11 cellular contexts compared by ENCODE assay signal in genomic region chr4:76435689-76436176, GRCh38. TPM values are rescaled to one million over a fixed set of nuclear protein-coding genes. Genes with fewer than 3 reads are reported as not detected.
DNase-seq lines count a peak whose midpoint lies in the region; TF ChIP-seq lines count a peak whose summit lies in the region.
"Had no signal": no experiment of that assay in that cellular context is flagged by ENCODE, and none has a peak within 500 bp of the region (broad histone marks: within the 10 kb centered on the region; RNA-seq: fewer than 3 reads in every experiment).

No MANE protein-coding gene starts in this region.

- H3K36me3 ChIP-seq in HUES48 (ENCODE audit: control insufficient read depth, insufficient read depth, low read length) (no peaks in the 10 kb centered on the region), ovary (no peaks in the 10 kb centered on the region)
- H3K36me3 ChIP-seq: prostate gland had no signal

- H3K9me3 ChIP-seq in HUES48 (ENCODE audit: control insufficient read depth, insufficient read depth, low read length) (no peaks in the 10 kb centered on the region), ovary (no peaks in the 10 kb centered on the region)
- H3K9me3 ChIP-seq: prostate gland had no signal

- H3K27ac ChIP-seq in HUES48 (ENCODE audit: low read depth, low read length) (peak overlapping the region; percentile 96), dorsolateral prefrontal cortex (peak overlapping the region in 24 of 59 donors; percentile 4 to 65 (median 42)), ovary (no peak overlapping the region)
- H3K27ac ChIP-seq: prostate gland had no signal

- H3K27me3 ChIP-seq in HUES48 (ENCODE audit: control insufficient read depth, insufficient read depth, low read length) (no peaks in the 10 kb centered on the region), dorsolateral prefrontal cortex (no peaks in the 10 kb centered on the region), ovary (no peaks in the 10 kb centered on the region)

- WGBS in ovary, 3 donors = 14 to 28% (median 19%) methylated on average over 5 of the region's 5 CpGs

- TF ChIP-seq EP300 in ovary (IDR thresholded peaks at IDR 0.05) = no peak

- peak overlapping the region; percentile 67 for H3K4me3 ChIP-seq in HUES48 (ENCODE audit: low read depth, low read length)
- H3K4me3 ChIP-seq in dorsolateral prefrontal cortex = peak overlapping the region in 56 of 59 donors; percentile 4 to 61 (median 38)
- no peak overlapping the region for H3K4me3 ChIP-seq in ovary
- H3K4me3 ChIP-seq: prostate gland had no signal

- no peak for DNase-seq in dorsolateral prefrontal cortex
- peak; percentile 24 for DNase-seq in left kidney (ENCODE audit: low read depth, low spot score)
- DNase-seq in superior temporal gyrus (ENCODE audit: extremely low spot score) = peak; percentile 35
- DNase-seq in ovary = no peak
- DNase-seq in NK-92 (lab: John Stamatoyannopoulos, UW; ENCODE audit: unreplicated experiment) = no peak
- DNase-seq in Ammon's horn (ENCODE audit: low spot score) = no peak
- DNase-seq in NCI-H526 (lab: John Stamatoyannopoulos, UW) = no peak
- DNase-seq: MV-4-11, NCI-H748 treated with DMSO at 0.1 percent for 48 hours had no signal

- H3K4me1 ChIP-seq in HUES48 (ENCODE audit: control insufficient read depth, insufficient read depth, low read length) = peaks cover 36% of the 10 kb centered on the region
- no peaks in the 10 kb centered on the region for H3K4me1 ChIP-seq in ovary (ENCODE audit: insufficient read depth)
- H3K4me1 ChIP-seq: prostate gland had no signal

- intact Hi-C loops in dorsolateral prefrontal cortex (cut with DNase I) (loop anchor here in 1 of 2 donors (5.0 kb wide), 1 partner anchor 317 kb away; no protein-coding TSS in a partner anchor), ovary (cut with DNase I) (no loop called here)

- no peak for TF ChIP-seq POLR2A in ovary (IDR thresholded peaks at IDR 0.05)

- TF ChIP-seq CTCF in dorsolateral prefrontal cortex (IDR thresholded peaks at IDR 0.05 in 54 of 56, conservative IDR thresholded peaks at IDR 0.05 in 2 of 56; ENCODE audit: low read depth in 1 of 56, partially characterized antibody in 56 of 56) (peak in 2 of 56 donors; percentile 13 to 20), ovary (IDR thresholded peaks at IDR 0.05) (no peak)

- H3K9ac ChIP-seq in HUES48 (ENCODE audit: low read depth, low read length) = peak overlapping the region; percentile 81

RNA-seq across cellular contexts. Expression of gene SHROOM3, which starts 0.7 kb away (rescaled TPM):
- total RNA-seq in dorsolateral prefrontal cortex = 10 to 100 TPM in 117 of 120 experiments, 1 to 10 TPM in 3; 7.6 to 38.2 (median 21.4) TPM
- 10 to 100 TPM in 2 of 7 donors, 1 to 10 TPM in 5; 1.1 to 70.1 (median 5.7) TPM for total RNA-seq in ovary
- polyA plus RNA-seq in ovary = 1 to 10 TPM in 1 of 2 donors, under 1 TPM in 1; 0.80 to 1.9 TPM

RNA-seq across cellular contexts. Expression of gene CCDC158, which starts 14.8 kb away (rescaled TPM):
- total RNA-seq in dorsolateral prefrontal cortex (1 to 10 TPM; 1.1 to 8.1 (median 3.1) TPM), ovary (under 1 TPM in 4 of 7 donors, not detected in 3; 0.11 to 0.20 (median 0.15) TPM)
- polyA plus RNA-seq in ovary = under 1 TPM; 0.02 to 0.23 TPM

Comparison
In these comparisons a context has a peak if more than half of its experiments do, and no peak if none do; other contexts are left out.
1. DNase-seq: peak in left kidney (single experiment) and superior temporal gyrus (single experiment); none in dorsolateral prefrontal cortex (0 of 10), ovary (0 of 5), NK-92 (single experiment), Ammon's horn (single experiment) and NCI-H526 (0 of 2).